Comparison of ENCODE assay signal across 10 cellular contexts in the genomic region with DNA sequence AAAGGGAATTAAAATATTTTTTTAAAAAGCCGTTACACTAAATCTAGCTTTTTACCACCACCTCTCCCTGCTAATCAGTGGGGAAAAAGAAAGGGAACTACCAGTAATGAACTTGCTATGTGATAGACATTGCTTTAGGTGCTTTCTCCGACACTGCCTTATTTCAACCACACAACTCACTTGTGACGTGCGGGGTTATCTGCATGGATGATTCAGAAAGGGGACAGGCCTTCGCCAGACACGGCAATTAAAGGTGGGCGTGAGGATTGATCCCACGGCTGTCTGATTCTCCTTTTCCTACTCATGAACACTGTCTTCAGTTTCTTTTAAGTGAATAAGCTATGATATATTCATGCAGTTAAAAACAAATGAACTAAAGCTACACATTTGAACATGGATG. TPM values are rescaled to one million over a fixed set of nuclear protein-coding genes. Genes with fewer than 3 reads are reported as not detected.
DNase-seq lines count a peak whose midpoint lies in the region; ATAC-seq lines count a peak whose summit lies in the region.
"Had no signal": no experiment of that assay in that cellular context is flagged by ENCODE, and none has a peak within 500 bp of the region (broad histone marks: within the 10 kb centered on the region; RNA-seq: fewer than 3 reads in every experiment).

No MANE protein-coding gene starts in this region.

- H3K9me3 Mint-ChIP-seq in activated naive CD4-positive, alpha-beta T cell treated with anti-CD3 and anti-CD28 coated beads for 36 hours = peaks cover 1% of the 10 kb centered on the region

- peak overlapping the region; percentile 71 for H3K4me3 Mint-ChIP-seq in activated naive CD4-positive, alpha-beta T cell treated with anti-CD3 and anti-CD28 coated beads for 36 hours

- intact Hi-C loops in activated naive CD4-positive, alpha-beta T cell treated with anti-CD3 and anti-CD28 coated beads for 36 hours (cut with micrococcal nuclease) = loop anchor here (1.0 to 10.0 kb wide), 7 partner anchors 31 to 1006 kb away; a partner anchor contains a TSS

- DNase-seq in activated naive CD4-positive, alpha-beta T cell treated with anti-CD3 and anti-CD28 coated beads for 36 hours = peak; percentile 89
- DNase-seq in stimulated activated CD4-positive, alpha-beta T cell treated with anti-CD3 and anti-CD28 coated beads, Interleukin-2, amount 100 ng/mL, for 4 hours (ENCODE audit: low read depth) = peak; percentile 71
- DNase-seq in epidermal melanocyte (ENCODE audit: insufficient read length, low spot score) = no peak
- DNase-seq: occipital lobe, PC-3 had no signal

- H3K4me1 Mint-ChIP-seq in activated naive CD4-positive, alpha-beta T cell treated with anti-CD3 and anti-CD28 coated beads for 36 hours (ENCODE audit: low read depth) = peaks cover 80% of the 10 kb centered on the region

- H3K27ac Mint-ChIP-seq in activated naive CD4-positive, alpha-beta T cell treated with anti-CD3 and anti-CD28 coated beads for 36 hours = peak overlapping the region; percentile 96

- H3K36me3 Mint-ChIP-seq in activated naive CD4-positive, alpha-beta T cell treated with anti-CD3 and anti-CD28 coated beads for 36 hours (ENCODE audit: low read depth) = peaks cover 12% of the 10 kb centered on the region

- H3K27me3 Mint-ChIP-seq in activated naive CD4-positive, alpha-beta T cell treated with anti-CD3 and anti-CD28 coated beads for 36 hours (ENCODE audit: low read depth) = no peaks in the 10 kb centered on the region

- CTCF ChIA-PET in activated naive CD4-positive, alpha-beta T cell treated with anti-CD3 and anti-CD28 coated beads for 36 hours (lab: Charles Lee) = interaction anchor here (0.9 to 2.2 kb wide), 3 partner anchors 23 to 33 kb away, joined by 3 to 14 read pairs (median 3); no protein-coding TSS in a partner anchor

- peak; percentile 15 for ATAC-seq in GM19351 (IDR thresholded peaks at IDR 0.05; ENCODE audit: unreplicated experiment)
- peak; percentile 60 to 64 for ATAC-seq in activated CD4-positive, CD25-positive, alpha-beta regulatory T cell treated with anti-CD3 and anti-CD28 coated beads, Interleukin-2, amount 50 U/mL, for 24 hours
- no peak for ATAC-seq in HG02763 (IDR thresholded peaks at IDR 0.05; ENCODE audit: unreplicated experiment)
- no peak for ATAC-seq in HG03045 (IDR thresholded peaks at IDR 0.05; ENCODE audit: unreplicated experiment)
- no peak for ATAC-seq in GM19035 (IDR thresholded peaks at IDR 0.05; ENCODE audit: unreplicated experiment)
- ATAC-seq: PC-3 had no signal

RNA-seq across cellular contexts. Expression of a gene that starts 0.9 kb away (rescaled TPM):
- total RNA-seq in activated naive CD4-positive, alpha-beta T cell treated with anti-CD3 and anti-CD28 coated beads for 36 hours = 1 to 10 TPM; 2.1 to 2.5 TPM
- total RNA-seq: occipital lobe, PC-3 had no signal

RNA-seq across cellular contexts. Expression of a gene that starts 41.0 kb away (rescaled TPM):
- 1 to 10 TPM; 2.8 to 2.9 TPM for total RNA-seq in activated naive CD4-positive, alpha-beta T cell treated with anti-CD3 and anti-CD28 coated beads for 36 hours

Comparison
In these comparisons a context has a peak if more than half of its experiments do, and no peak if none do; other contexts are left out.
1. ATAC-seq: peak in GM19351 (single experiment) and activated CD4-positive, CD25-positive, alpha-beta regulatory T cell treated with anti-CD3 and anti-CD28 coated beads, Interleukin-2, amount 50 U/mL, for 24 hours (2 of 2); none in HG02763 (single experiment), HG03045 (single experiment) and GM19035 (single experiment).